ENCODE assay signal across 18 cellular contexts in genomic region chr7:21850531-21851285, GRCh38.
A peak's percentile ranks its signal among the peaks of the same experiment; 100 is the strongest.
DNase-seq lines count a peak whose midpoint lies in the region; ATAC-seq and TF ChIP-seq lines count a peak whose summit lies in the region.
"Had no signal": no experiment of that assay in that cellular context is flagged by ENCODE, and none has a peak within 500 bp of the region (broad histone marks: within the 10 kb centered on the region; RNA-seq: fewer than 3 reads in every experiment).

No MANE protein-coding gene starts in this region.

- no peak overlapping the region for H2BK15ac ChIP-seq in neuronal stem cell (ENCODE audit: low read length)

- no peak overlapping the region for H3K18ac ChIP-seq in neuronal stem cell (ENCODE audit: low read length)

- no peaks in the 10 kb centered on the region for H3K27me3 Mint-ChIP-seq in neural progenitor cell (ENCODE audit: insufficient read depth, low read depth)
- H3K27me3 Mint-ChIP-seq: activated B cell treated with CpG ODN at 0.5 μM for 24 hours, naive B cell had no signal

- H3K23ac ChIP-seq in neuronal stem cell (ENCODE audit: low read depth, low read length, poor library complexity) = no peak overlapping the region

- H3K4me2 ChIP-seq in neuronal stem cell (ENCODE audit: insufficient read depth, low read length, poor library complexity, severe bottlenecking) (no peak overlapping the region), neural progenitor cell (no peak overlapping the region)

- no peaks in the 10 kb centered on the region for H3K4me1 ChIP-seq in neuronal stem cell (ENCODE audit: control insufficient read depth in 2 of 2, insufficient read depth in 1 of 2, low read depth in 1 of 2, low read length in 2 of 2)
- no peaks in the 10 kb centered on the region for H3K4me1 ChIP-seq in neural progenitor cell

- no peaks in the 10 kb centered on the region for H3K27me3 ChIP-seq in brain microvascular endothelial cell (replicated peaks)
- H3K27me3 ChIP-seq in neuronal stem cell (ENCODE audit: control insufficient read depth in 3 of 3, insufficient read depth in 3 of 3, low read depth in 1 of 3, low read length in 3 of 3) = no peaks in the 10 kb centered on the region
- no peaks in the 10 kb centered on the region for H3K27me3 ChIP-seq in neural progenitor cell

- no peak for ATAC-seq in HG03175 (IDR thresholded peaks at IDR 0.05; ENCODE audit: unreplicated experiment)
- ATAC-seq: sciatic nerve had no signal

- H3K4me3 ChIP-seq in brain microvascular endothelial cell (ENCODE audit: low read depth, low read length) (no peak overlapping the region), neuronal stem cell (ENCODE audit: low read length in 2 of 2) (no peak overlapping the region), neural progenitor cell (no peak overlapping the region)

- H3K4me3 Mint-ChIP-seq in neural progenitor cell = no peak overlapping the region
- H3K4me3 Mint-ChIP-seq: activated B cell treated with CpG ODN at 0.5 μM for 24 hours had no signal

- peak; percentile 58 for DNase-seq in EL
- peak; percentile 65 for DNase-seq in NCI-H226
- DNase-seq in brain microvascular endothelial cell = peak; percentile 86
- no peak for DNase-seq in neuronal stem cell (ENCODE audit: low spot score)
- no peak for DNase-seq in NAMALWA (ENCODE audit: low spot score)
- DNase-seq in iPS-NIHi7 (ENCODE audit: extremely low spot score) = no peak
- no peak for DNase-seq in neural progenitor cell (ENCODE audit: low spot score)
- DNase-seq: activated B cell treated with CpG ODN at 0.5 μM for 24 hours; activated T-cell treated with anti-CD3 and anti-CD28 coated beads for 4 hours; effector CD8-positive, alpha-beta T cell; glutamatergic neuron; naive B cell; NCI-H187; NCI-H82; SIG-M5; substantia nigra had no signal

- no peak overlapping the region for H2BK12ac ChIP-seq in neuronal stem cell (ENCODE audit: low read length)

- H3K27ac ChIP-seq in brain microvascular endothelial cell (peak overlapping the region; percentile 62), neuronal stem cell (replicated peaks; ENCODE audit: low read length) (no peak overlapping the region), neural progenitor cell (no peak overlapping the region)

- in situ Hi-C loops in brain microvascular endothelial cell (cut with HindIII; ENCODE audit: low pct_ligation_motif_present, low sequenced_read_pairs) = no loop called here

- H3K79me2 ChIP-seq in neural progenitor cell (ENCODE audit: low read depth) = no peaks in the 10 kb centered on the region

- TF ChIP-seq CTCF in brain microvascular endothelial cell (IDR thresholded peaks at IDR 0.05; ENCODE audit: low read depth, low read length, missing control alignments) (no peak), neural progenitor cell (IDR thresholded peaks at IDR 0.05) (no peak)

- H3F3A ChIP-seq in neural progenitor cell (ENCODE audit: low read depth) = no peaks in the 10 kb centered on the region

- H3K36me3 Mint-ChIP-seq in neural progenitor cell = no peaks in the 10 kb centered on the region

- H2BK5ac ChIP-seq in neuronal stem cell (ENCODE audit: low read length) = no peak overlapping the region

- H4K8ac ChIP-seq in neuronal stem cell (ENCODE audit: low read depth, low read length) = no peak overlapping the region

- peaks cover 2% of the 10 kb centered on the region for H3K9me3 Mint-ChIP-seq in neural progenitor cell
- H3K9me3 Mint-ChIP-seq: activated B cell treated with CpG ODN at 0.5 μM for 24 hours had no signal

- no peaks in the 10 kb centered on the region for H3K9me3 ChIP-seq in neuronal stem cell (replicated peaks in 1 of 2; ENCODE audit: control insufficient read depth in 2 of 2, insufficient read depth in 1 of 2, low read depth in 1 of 2, low read length in 2 of 2)
- H3K9me3 ChIP-seq in neural progenitor cell (ENCODE audit: low read depth) = no peaks in the 10 kb centered on the region

- H3K27ac Mint-ChIP-seq in neural progenitor cell = no peak overlapping the region
- H3K27ac Mint-ChIP-seq: activated B cell treated with CpG ODN at 0.5 μM for 24 hours had no signal

- H2AK5ac ChIP-seq in neuronal stem cell (ENCODE audit: low read depth, low read length) = no peak overlapping the region

- H2BK120ac ChIP-seq in neuronal stem cell (ENCODE audit: low read depth, low read length) = no peak overlapping the region

- no peak overlapping the region for H4K91ac ChIP-seq in neuronal stem cell (ENCODE audit: low read depth, low read length, poor library complexity)

- H3K14ac ChIP-seq in neuronal stem cell (ENCODE audit: low read length) = no peak overlapping the region

- H3K4ac ChIP-seq in neuronal stem cell (ENCODE audit: low read length) = no peak overlapping the region

- H2AFZ ChIP-seq in neuronal stem cell (ENCODE audit: low read length) (peak overlapping the region; percentile 37), neural progenitor cell (replicated peaks) (no peak overlapping the region)

- WGBS in neuronal stem cell (ENCODE audit: extremely low coverage in 2 of 2, insufficient read length in 2 of 2, insufficient replicate concordance in 1 of 2), 2 donors = no CpG with 5 or more reads among the region's 5 CpGs

- H3K79me1 ChIP-seq in neuronal stem cell (ENCODE audit: low read depth, low read length) = no peaks in the 10 kb centered on the region

- H3K9ac ChIP-seq in neuronal stem cell (ENCODE audit: low read depth, low read length, poor library complexity) (no peak overlapping the region), neural progenitor cell (no peak overlapping the region)

- H4K20me1 ChIP-seq in neural progenitor cell (ENCODE audit: low read depth) = no peaks in the 10 kb centered on the region

- H3K36me3 ChIP-seq in brain microvascular endothelial cell (replicated peaks) (no peaks in the 10 kb centered on the region), neuronal stem cell (replicated peaks in 1 of 2; ENCODE audit: control insufficient read depth in 2 of 2, insufficient read depth in 2 of 2, low read length in 2 of 2) (no peaks in the 10 kb centered on the region), neural progenitor cell (no peaks in the 10 kb centered on the region)

- no peaks in the 10 kb centered on the region for H3K4me1 Mint-ChIP-seq in neural progenitor cell

Comparison
In these comparisons a context has a peak if more than half of its experiments do, and no peak if none do; other contexts are left out.
1. DNase-seq: peak in EL (single experiment), NCI-H226 (single experiment) and brain microvascular endothelial cell (single experiment); none in neuronal stem cell (single experiment), NAMALWA (single experiment), iPS-NIHi7 (single experiment) and neural progenitor cell (single experiment).